1 cellular context compared by ENCODE assay signal in the genomic region with DNA sequence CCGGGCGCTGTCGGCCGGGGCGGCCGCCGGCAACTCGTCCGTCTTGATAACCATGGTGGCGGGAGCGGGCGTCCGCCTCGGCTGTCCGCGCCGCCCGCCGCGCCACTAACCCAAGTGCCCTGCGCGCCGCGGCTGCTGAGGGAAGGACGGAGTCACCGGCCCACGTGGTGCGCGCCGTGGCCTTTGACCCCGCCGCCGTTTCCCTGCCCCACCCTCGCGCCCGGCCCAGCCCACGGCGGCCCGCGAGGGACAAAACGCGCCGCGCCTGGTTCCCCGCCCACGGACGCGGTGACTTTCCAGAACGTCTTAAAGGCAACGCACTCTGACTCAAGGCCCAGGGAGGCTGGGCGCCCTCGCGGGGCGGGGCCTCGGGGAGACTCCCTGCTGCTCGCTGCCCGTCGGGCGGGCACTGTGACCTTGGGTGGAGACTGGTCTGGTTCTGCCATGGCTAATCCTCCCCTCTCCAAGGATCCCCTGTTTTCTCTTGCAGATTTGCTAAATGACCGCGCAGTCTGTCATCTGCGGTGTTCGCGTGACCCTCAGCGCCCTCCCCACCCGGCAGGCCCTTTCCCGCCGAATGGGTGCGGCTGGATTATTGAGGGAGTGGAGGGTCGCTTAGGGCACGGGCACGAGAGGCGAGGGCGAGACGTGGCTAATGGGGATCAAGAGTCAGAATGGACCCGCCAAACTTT.
TF ChIP-seq lines count a peak whose summit lies in the region.

A gene with protein sequence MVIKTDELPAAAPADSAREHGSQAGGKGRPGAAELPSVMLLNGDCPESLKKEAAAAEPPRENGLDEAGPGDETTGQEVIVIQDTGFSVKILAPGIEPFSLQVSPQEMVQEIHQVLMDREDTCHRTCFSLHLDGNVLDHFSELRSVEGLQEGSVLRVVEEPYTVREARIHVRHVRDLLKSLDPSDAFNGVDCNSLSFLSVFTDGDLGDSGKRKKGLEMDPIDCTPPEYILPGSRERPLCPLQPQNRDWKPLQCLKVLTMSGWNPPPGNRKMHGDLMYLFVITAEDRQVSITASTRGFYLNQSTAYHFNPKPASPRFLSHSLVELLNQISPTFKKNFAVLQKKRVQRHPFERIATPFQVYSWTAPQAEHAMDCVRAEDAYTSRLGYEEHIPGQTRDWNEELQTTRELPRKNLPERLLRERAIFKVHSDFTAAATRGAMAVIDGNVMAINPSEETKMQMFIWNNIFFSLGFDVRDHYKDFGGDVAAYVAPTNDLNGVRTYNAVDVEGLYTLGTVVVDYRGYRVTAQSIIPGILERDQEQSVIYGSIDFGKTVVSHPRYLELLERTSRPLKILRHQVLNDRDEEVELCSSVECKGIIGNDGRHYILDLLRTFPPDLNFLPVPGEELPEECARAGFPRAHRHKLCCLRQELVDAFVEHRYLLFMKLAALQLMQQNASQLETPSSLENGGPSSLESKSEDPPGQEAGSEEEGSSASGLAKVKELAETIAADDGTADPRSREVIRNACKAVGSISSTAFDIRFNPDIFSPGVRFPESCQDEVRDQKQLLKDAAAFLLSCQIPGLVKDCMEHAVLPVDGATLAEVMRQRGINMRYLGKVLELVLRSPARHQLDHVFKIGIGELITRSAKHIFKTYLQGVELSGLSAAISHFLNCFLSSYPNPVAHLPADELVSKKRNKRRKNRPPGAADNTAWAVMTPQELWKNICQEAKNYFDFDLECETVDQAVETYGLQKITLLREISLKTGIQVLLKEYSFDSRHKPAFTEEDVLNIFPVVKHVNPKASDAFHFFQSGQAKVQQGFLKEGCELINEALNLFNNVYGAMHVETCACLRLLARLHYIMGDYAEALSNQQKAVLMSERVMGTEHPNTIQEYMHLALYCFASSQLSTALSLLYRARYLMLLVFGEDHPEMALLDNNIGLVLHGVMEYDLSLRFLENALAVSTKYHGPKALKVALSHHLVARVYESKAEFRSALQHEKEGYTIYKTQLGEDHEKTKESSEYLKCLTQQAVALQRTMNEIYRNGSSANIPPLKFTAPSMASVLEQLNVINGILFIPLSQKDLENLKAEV (N-terminal part only) (minus strand): TSS at position 157 of the 692 bp plus-strand sequence. CDS start 103 bp downstream, at position 54.

TF ChIP-seq in GM12878, 131 proteins besides CTCF, POLR2A, EP300 and RAD21 (continued from another document and continues in another):
- TF ChIP-seq, protein P1, sequence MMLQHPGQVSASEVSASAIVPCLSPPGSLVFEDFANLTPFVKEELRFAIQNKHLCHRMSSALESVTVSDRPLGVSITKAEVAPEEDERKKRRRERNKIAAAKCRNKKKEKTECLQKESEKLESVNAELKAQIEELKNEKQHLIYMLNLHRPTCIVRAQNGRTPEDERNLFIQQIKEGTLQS (IDR thresholded peaks at IDR 0.05; ENCODE audit: borderline replicate concordance, extremely low read depth, low read depth, low read length), result peak; percentile 63; the same call in 1 of the 2 replicates
- TF ChIP-seq, protein P2, sequence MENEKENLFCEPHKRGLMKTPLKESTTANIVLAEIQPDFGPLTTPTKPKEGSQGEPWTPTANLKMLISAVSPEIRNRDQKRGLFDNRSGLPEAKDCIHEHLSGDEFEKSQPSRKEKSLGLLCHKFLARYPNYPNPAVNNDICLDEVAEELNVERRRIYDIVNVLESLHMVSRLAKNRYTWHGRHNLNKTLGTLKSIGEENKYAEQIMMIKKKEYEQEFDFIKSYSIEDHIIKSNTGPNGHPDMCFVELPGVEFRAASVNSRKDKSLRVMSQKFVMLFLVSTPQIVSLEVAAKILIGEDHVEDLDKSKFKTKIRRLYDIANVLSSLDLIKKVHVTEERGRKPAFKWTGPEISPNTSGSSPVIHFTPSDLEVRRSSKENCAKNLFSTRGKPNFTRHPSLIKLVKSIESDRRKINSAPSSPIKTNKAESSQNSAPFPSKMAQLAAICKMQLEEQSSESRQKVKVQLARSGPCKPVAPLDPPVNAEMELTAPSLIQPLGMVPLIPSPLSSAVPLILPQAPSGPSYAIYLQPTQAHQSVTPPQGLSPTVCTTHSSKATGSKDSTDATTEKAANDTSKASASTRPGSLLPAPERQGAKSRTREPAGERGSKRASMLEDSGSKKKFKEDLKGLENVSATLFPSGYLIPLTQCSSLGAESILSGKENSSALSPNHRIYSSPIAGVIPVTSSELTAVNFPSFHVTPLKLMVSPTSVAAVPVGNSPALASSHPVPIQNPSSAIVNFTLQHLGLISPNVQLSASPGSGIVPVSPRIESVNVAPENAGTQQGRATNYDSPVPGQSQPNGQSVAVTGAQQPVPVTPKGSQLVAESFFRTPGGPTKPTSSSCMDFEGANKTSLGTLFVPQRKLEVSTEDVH (IDR thresholded peaks at IDR 0.05; ENCODE audit: low read depth, partially characterized antibody), result no peak
- TF ChIP-seq CREB1 (IDR thresholded peaks at IDR 0.05; ENCODE audit: low read depth) (peak; percentile 85; the same call in 1 of the 2 replicates), ETV6 (conservative IDR thresholded peaks at IDR 0.05 in 1 of 2, IDR thresholded peaks at IDR 0.05 in 1 of 2; ENCODE audit: borderline replicate concordance in 1 of 2, low read depth in 1 of 2) (no peak), IKZF1 (conservative IDR thresholded peaks at IDR 0.05) (peak; percentile 93), LARP7 (IDR thresholded peaks at IDR 0.05) (peak; percentile 46), TBL1XR1 (IDR thresholded peaks at IDR 0.05; ENCODE audit: low read depth, low read length) (peak; percentile 87; the same call in 1 of the 2 replicates), FOS (IDR thresholded peaks at IDR 0.05; ENCODE audit: borderline replicate concordance, extremely low read depth, insufficient read length) (no peak), RUNX3 (IDR thresholded peaks at IDR 0.05; ENCODE audit: low read length) (peak; percentile 73), ZZZ3 (IDR thresholded peaks at IDR 0.05; ENCODE audit: control insufficient read depth, insufficient read length, low read depth) (no peak), NRF1 (conservative IDR thresholded peaks at IDR 0.05; ENCODE audit: low read depth, low read length) (0 out of 2 replicates have a peak, but pooled peaks have one; percentile 17), RCOR1 (conservative IDR thresholded peaks at IDR 0.05; ENCODE audit: low read depth, low read length) (no peak), KLF5 (IDR thresholded peaks at IDR 0.05; ENCODE audit: partially characterized antibody) (peak; percentile 84)
- TF ChIP-seq, protein P3, sequence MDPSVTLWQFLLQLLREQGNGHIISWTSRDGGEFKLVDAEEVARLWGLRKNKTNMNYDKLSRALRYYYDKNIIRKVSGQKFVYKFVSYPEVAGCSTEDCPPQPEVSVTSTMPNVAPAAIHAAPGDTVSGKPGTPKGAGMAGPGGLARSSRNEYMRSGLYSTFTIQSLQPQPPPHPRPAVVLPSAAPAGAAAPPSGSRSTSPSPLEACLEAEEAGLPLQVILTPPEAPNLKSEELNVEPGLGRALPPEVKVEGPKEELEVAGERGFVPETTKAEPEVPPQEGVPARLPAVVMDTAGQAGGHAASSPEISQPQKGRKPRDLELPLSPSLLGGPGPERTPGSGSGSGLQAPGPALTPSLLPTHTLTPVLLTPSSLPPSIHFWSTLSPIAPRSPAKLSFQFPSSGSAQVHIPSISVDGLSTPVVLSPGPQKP (IDR thresholded peaks at IDR 0.05; ENCODE audit: low read depth, low read length), result peak; percentile 43; the same call in 1 of the 2 replicates
- TF ChIP-seq, protein P4, sequence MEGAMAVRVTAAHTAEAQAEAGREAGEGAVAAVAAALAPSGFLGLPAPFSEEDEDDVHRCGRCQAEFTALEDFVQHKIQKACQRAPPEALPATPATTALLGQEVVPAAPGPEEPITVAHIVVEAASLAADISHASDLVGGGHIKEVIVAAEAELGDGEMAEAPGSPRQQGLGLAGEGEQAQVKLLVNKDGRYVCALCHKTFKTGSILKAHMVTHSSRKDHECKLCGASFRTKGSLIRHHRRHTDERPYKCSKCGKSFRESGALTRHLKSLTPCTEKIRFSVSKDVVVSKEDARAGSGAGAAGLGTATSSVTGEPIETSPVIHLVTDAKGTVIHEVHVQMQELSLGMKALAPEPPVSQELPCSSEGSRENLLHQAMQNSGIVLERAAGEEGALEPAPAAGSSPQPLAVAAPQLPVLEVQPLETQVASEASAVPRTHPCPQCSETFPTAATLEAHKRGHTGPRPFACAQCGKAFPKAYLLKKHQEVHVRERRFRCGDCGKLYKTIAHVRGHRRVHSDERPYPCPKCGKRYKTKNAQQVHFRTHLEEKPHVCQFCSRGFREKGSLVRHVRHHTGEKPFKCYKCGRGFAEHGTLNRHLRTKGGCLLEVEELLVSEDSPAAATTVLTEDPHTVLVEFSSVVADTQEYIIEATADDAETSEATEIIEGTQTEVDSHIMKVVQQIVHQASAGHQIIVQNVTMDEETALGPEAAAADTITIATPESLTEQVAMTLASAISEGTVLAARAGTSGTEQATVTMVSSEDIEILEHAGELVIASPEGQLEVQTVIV (IDR thresholded peaks at IDR 0.05; ENCODE audit: borderline replicate concordance, partially characterized antibody), result peak; percentile 64
- TF ChIP-seq, protein P5, sequence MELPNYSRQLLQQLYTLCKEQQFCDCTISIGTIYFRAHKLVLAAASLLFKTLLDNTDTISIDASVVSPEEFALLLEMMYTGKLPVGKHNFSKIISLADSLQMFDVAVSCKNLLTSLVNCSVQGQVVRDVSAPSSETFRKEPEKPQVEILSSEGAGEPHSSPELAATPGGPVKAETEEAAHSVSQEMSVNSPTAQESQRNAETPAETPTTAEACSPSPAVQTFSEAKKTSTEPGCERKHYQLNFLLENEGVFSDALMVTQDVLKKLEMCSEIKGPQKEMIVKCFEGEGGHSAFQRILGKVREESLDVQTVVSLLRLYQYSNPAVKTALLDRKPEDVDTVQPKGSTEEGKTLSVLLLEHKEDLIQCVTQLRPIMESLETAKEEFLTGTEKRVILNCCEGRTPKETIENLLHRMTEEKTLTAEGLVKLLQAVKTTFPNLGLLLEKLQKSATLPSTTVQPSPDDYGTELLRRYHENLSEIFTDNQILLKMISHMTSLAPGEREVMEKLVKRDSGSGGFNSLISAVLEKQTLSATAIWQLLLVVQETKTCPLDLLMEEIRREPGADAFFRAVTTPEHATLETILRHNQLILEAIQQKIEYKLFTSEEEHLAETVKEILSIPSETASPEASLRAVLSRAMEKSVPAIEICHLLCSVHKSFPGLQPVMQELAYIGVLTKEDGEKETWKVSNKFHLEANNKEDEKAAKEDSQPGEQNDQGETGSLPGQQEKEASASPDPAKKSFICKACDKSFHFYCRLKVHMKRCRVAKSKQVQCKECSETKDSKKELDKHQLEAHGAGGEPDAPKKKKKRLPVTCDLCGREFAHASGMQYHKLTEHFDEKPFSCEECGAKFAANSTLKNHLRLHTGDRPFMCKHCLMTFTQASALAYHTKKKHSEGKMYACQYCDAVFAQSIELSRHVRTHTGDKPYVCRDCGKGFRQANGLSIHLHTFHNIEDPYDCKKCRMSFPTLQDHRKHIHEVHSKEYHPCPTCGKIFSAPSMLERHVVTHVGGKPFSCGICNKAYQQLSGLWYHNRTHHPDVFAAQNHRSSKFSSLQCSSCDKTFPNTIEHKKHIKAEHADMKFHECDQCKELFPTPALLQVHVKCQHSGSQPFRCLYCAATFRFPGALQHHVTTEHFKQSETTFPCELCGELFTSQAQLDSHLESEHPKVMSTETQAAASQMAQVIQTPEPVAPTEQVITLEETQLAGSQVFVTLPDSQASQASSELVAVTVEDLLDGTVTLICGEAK (IDR thresholded peaks at IDR 0.05; ENCODE audit: borderline replicate concordance), result no peak; the same call in 1 of the 2 replicates
- TF ChIP-seq, protein P6, sequence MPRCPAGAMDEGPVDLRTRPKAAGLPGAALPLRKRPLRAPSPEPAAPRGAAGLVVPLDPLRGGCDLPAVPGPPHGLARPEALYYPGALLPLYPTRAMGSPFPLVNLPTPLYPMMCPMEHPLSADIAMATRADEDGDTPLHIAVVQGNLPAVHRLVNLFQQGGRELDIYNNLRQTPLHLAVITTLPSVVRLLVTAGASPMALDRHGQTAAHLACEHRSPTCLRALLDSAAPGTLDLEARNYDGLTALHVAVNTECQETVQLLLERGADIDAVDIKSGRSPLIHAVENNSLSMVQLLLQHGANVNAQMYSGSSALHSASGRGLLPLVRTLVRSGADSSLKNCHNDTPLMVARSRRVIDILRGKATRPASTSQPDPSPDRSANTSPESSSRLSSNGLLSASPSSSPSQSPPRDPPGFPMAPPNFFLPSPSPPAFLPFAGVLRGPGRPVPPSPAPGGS (IDR thresholded peaks at IDR 0.05; ENCODE audit: borderline replicate concordance, insufficient read depth, low read depth, low read length, poor library complexity, severe bottlenecking), result peak; percentile 65
- TF ChIP-seq, protein P7, sequence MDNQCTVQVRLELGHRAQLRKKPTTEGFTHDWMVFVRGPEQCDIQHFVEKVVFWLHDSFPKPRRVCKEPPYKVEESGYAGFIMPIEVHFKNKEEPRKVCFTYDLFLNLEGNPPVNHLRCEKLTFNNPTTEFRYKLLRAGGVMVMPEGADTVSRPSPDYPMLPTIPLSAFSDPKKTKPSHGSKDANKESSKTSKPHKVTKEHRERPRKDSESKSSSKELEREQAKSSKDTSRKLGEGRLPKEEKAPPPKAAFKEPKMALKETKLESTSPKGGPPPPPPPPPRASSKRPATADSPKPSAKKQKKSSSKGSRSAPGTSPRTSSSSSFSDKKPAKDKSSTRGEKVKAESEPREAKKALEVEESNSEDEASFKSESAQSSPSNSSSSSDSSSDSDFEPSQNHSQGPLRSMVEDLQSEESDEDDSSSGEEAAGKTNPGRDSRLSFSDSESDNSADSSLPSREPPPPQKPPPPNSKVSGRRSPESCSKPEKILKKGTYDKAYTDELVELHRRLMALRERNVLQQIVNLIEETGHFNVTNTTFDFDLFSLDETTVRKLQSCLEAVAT (IDR thresholded peaks at IDR 0.05), result no peak
- TF ChIP-seq, protein P8, sequence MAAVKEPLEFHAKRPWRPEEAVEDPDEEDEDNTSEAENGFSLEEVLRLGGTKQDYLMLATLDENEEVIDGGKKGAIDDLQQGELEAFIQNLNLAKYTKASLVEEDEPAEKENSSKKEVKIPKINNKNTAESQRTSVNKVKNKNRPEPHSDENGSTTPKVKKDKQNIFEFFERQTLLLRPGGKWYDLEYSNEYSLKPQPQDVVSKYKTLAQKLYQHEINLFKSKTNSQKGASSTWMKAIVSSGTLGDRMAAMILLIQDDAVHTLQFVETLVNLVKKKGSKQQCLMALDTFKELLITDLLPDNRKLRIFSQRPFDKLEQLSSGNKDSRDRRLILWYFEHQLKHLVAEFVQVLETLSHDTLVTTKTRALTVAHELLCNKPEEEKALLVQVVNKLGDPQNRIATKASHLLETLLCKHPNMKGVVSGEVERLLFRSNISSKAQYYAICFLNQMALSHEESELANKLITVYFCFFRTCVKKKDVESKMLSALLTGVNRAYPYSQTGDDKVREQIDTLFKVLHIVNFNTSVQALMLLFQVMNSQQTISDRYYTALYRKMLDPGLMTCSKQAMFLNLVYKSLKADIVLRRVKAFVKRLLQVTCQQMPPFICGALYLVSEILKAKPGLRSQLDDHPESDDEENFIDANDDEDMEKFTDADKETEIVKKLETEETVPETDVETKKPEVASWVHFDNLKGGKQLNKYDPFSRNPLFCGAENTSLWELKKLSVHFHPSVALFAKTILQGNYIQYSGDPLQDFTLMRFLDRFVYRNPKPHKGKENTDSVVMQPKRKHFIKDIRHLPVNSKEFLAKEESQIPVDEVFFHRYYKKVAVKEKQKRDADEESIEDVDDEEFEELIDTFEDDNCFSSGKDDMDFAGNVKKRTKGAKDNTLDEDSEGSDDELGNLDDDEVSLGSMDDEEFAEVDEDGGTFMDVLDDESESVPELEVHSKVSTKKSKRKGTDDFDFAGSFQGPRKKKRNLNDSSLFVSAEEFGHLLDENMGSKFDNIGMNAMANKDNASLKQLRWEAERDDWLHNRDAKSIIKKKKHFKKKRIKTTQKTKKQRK (IDR thresholded peaks at IDR 0.05; ENCODE audit: low read depth, low read length), result no peak
- TF ChIP-seq, protein P9, sequence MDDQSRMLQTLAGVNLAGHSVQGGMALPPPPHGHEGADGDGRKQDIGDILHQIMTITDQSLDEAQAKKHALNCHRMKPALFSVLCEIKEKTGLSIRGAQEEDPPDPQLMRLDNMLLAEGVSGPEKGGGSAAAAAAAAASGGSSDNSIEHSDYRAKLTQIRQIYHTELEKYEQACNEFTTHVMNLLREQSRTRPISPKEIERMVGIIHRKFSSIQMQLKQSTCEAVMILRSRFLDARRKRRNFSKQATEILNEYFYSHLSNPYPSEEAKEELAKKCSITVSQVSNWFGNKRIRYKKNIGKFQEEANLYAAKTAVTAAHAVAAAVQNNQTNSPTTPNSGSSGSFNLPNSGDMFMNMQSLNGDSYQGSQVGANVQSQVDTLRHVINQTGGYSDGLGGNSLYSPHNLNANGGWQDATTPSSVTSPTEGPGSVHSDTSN (IDR thresholded peaks at IDR 0.05; ENCODE audit: insufficient replicate concordance, low read depth, low read length), result no peak
